20 cellular contexts compared by ENCODE assay signal in genomic region chr5:180389252-180390101, GRCh38. TPM values are rescaled to one million over a fixed set of nuclear protein-coding genes. Genes with fewer than 3 reads are reported as not detected.
A peak's percentile ranks its signal among the peaks of the same experiment; 100 is the strongest.
DNase-seq lines count a peak whose midpoint lies in the region; ATAC-seq and TF ChIP-seq lines count a peak whose summit lies in the region.
"Had no signal": no experiment of that assay in that cellular context is flagged by ENCODE, and none has a peak within 500 bp of the region (broad histone marks: within the 10 kb centered on the region; RNA-seq: fewer than 3 reads in every experiment).

No MANE protein-coding gene starts in this region.

- no peak for TF ChIP-seq CTCF in choroid plexus epithelial cell (conservative IDR thresholded peaks at IDR 0.05; ENCODE audit: low read depth, low read length)
- no peak for TF ChIP-seq CTCF in sigmoid colon (IDR thresholded peaks at IDR 0.05)
- TF ChIP-seq CTCF in GM10248 (IDR thresholded peaks at IDR 0.05; ENCODE audit: control extremely low read depth, extremely low read depth, low read depth, missing control alignments) = no peak

- TF ChIP-seq EP300 in sigmoid colon (IDR thresholded peaks at IDR 0.05) = no peak

- H3K4me3 ChIP-seq in choroid plexus epithelial cell (ENCODE audit: low read depth, low read length) (no peak overlapping the region), sigmoid colon (no peak overlapping the region)

- 49 to 63% methylated on average over 39 of the region's 39 CpGs for WGBS in sigmoid colon, 2 donors

- DNase-seq in GM03348 (ENCODE audit: low spot score) = peak; percentile 11
- peak; percentile 20 for DNase-seq in choroid plexus epithelial cell (ENCODE audit: low read depth)
- DNase-seq in iPS-NIHi11 (ENCODE audit: low spot score) = peak; percentile 8
- peak; percentile 80 for DNase-seq in sigmoid colon
- no peak for DNase-seq in left lobe of liver (ENCODE audit: low spot score)
- DNase-seq in GM10248 (ENCODE audit: extremely low spot score) = no peak
- no peak for DNase-seq in NCI-H2029 treated with DMSO at 0.1 percent for 48 hours (lab: John Stamatoyannopoulos, UW)
- DNase-seq: activated CD4-positive, alpha-beta memory T cell treated with anti-CD3 and anti-CD28 coated beads, Interleukin-2, amount 10 ng/mL, durations not matched to agents 7 days and 5 days; activated naive CD8-positive, alpha-beta T cell treated with anti-CD3 and anti-CD28 coated beads for 36 hours; activated T-cell treated with anti-CD3 and anti-CD28 coated beads, Interleukin-2, amount 50 U/mL, for 4 hours; AML-193; erythroblast; GDM1; Kasumi-1; NCI-H1105 treated with DMSO at 0.1 percent for 48 hours; NCI-H774; nucleus accumbens; stimulated activated CD4-positive, alpha-beta T cell treated with anti-CD3 and anti-CD28 coated beads, Interleukin-2, amount 100 ng/mL, for 48 hours; SW 1271 had no signal

- no peaks in the 10 kb centered on the region for H3K4me1 ChIP-seq in sigmoid colon

- no peak for TF ChIP-seq POLR2A in sigmoid colon (IDR thresholded peaks at IDR 0.05)

- ATAC-seq in left lobe of liver (no peak), GM18858 (IDR thresholded peaks at IDR 0.05; ENCODE audit: unreplicated experiment) (no peak)
- ATAC-seq: activated T-cell treated with anti-CD3 and anti-CD28 coated beads, Interleukin-2, amount 50 U/mL, for 4 hours had no signal

- intact Hi-C loops in sigmoid colon (cut with DNase I) = no loop called here

- peak overlapping the region in 1 of 4 donors; percentile 52 for H3K27ac ChIP-seq in sigmoid colon

- POLR2A ChIA-PET in GM10248 (lab: Yijun Ruan, JAX) = no interaction called here

- no peaks in the 10 kb centered on the region for H3K27me3 ChIP-seq in sigmoid colon

- no peaks in the 10 kb centered on the region for H3K9me3 ChIP-seq in sigmoid colon

- H3K36me3 ChIP-seq in sigmoid colon = no peaks in the 10 kb centered on the region

- CTCF ChIA-PET in GM10248 (lab: Yijun Ruan, JAX) = no interaction called here

RNA-seq across cellular contexts. Expression of gene GFPT2, which starts 36.3 kb away (rescaled TPM):
- 10 to 100 TPM; 16.1 to 42.7 (median 21.7) TPM for total RNA-seq in sigmoid colon
- polyA plus RNA-seq in sigmoid colon = 1 to 10 TPM; 1.2 to 6.6 (median 3.6) TPM
- total RNA-seq in left lobe of liver = 0.78 TPM
- total RNA-seq: activated CD4-positive, alpha-beta memory T cell treated with anti-CD3 and anti-CD28 coated beads, Interleukin-2, amount 10 ng/mL, durations not matched to agents 7 days and 5 days had no signal

Comparison
In these comparisons a context has a peak if more than half of its experiments do, and no peak if none do; other contexts are left out.
1. DNase-seq: peak in GM03348 (single experiment), choroid plexus epithelial cell (single experiment), iPS-NIHi11 (single experiment) and sigmoid colon (single experiment); none in left lobe of liver (single experiment), GM10248 (single experiment) and NCI-H2029 treated with DMSO at 0.1 percent for 48 hours (single experiment).